In genomic region chr2:69767034-69767433, GRCh38 we compare ENCODE assay signal across 11 cellular contexts. TPM values are rescaled to one million over a fixed set of nuclear protein-coding genes. Genes with fewer than 3 reads are reported as not detected.
DNase-seq lines count a peak whose midpoint lies in the region; ATAC-seq and TF ChIP-seq lines count a peak whose summit lies in the region.
"Had no signal": no experiment of that assay in that cellular context is flagged by ENCODE, and none has a peak within 500 bp of the region (broad histone marks: within the 10 kb centered on the region; RNA-seq: fewer than 3 reads in every experiment).

No MANE protein-coding gene starts in this region.

- no peaks in the 10 kb centered on the region for H3K4me1 ChIP-seq in prostate gland (replicated peaks)

- ATAC-seq in HG03280 (IDR thresholded peaks at IDR 0.05; ENCODE audit: unreplicated experiment) (no peak), HG03571 (IDR thresholded peaks at IDR 0.05; ENCODE audit: unreplicated experiment) (no peak), HG03175 (IDR thresholded peaks at IDR 0.05; ENCODE audit: unreplicated experiment) (no peak)

- H3K36me3 ChIP-seq in prostate gland = no peaks in the 10 kb centered on the region

- H3K9me3 ChIP-seq in prostate gland = no peaks in the 10 kb centered on the region

- DNase-seq in Ammon's horn (ENCODE audit: low spot score) = peak; percentile 49
- DNase-seq in NCI-H226 = peak; percentile 41
- peak; percentile 96 for DNase-seq in fibroblast of gingiva (ENCODE audit: low read depth)
- no peak for DNase-seq in prostate gland (ENCODE audit: low spot score)
- no peak for DNase-seq in GF-D8 (lab: John Stamatoyannopoulos, UW)
- DNase-seq: DMS53; NCI-H1092 treated with DMSO at 0.1 percent for 48 hours; stimulated activated CD4-positive, alpha-beta T cell treated with anti-CD3 and anti-CD28 coated beads, Interleukin-2, amount 100 ng/mL, for 24 hours had no signal

- 37% methylated on average over 3 of the region's 3 CpGs for WGBS in prostate gland

- intact Hi-C loops in prostate gland (cut with DNase I) = no loop called here

- peak overlapping the region; percentile 28 to 29 for H3K27ac ChIP-seq in prostate gland

- no peak for TF ChIP-seq CTCF in prostate gland (IDR thresholded peaks at IDR 0.05)

- H3K4me3 ChIP-seq in prostate gland = no peak overlapping the region

- TF ChIP-seq POLR2A in prostate gland (IDR thresholded peaks at IDR 0.05) = no peak

- no peaks in the 10 kb centered on the region for H3K27me3 ChIP-seq in prostate gland (replicated peaks; ENCODE audit: insufficient read depth)

RNA-seq across cellular contexts. Expression of gene ANXA4, which starts 25.1 kb away (rescaled TPM):
- total RNA-seq in prostate gland = 10 to 100 TPM; 37.7 to 40.1 TPM

Comparison
In these comparisons a context has a peak if more than half of its experiments do, and no peak if none do; other contexts are left out.
1. DNase-seq: peak in Ammon's horn (single experiment), NCI-H226 (single experiment) and fibroblast of gingiva (single experiment); none in prostate gland (single experiment) and GF-D8 (single experiment).